In the genomic region with DNA sequence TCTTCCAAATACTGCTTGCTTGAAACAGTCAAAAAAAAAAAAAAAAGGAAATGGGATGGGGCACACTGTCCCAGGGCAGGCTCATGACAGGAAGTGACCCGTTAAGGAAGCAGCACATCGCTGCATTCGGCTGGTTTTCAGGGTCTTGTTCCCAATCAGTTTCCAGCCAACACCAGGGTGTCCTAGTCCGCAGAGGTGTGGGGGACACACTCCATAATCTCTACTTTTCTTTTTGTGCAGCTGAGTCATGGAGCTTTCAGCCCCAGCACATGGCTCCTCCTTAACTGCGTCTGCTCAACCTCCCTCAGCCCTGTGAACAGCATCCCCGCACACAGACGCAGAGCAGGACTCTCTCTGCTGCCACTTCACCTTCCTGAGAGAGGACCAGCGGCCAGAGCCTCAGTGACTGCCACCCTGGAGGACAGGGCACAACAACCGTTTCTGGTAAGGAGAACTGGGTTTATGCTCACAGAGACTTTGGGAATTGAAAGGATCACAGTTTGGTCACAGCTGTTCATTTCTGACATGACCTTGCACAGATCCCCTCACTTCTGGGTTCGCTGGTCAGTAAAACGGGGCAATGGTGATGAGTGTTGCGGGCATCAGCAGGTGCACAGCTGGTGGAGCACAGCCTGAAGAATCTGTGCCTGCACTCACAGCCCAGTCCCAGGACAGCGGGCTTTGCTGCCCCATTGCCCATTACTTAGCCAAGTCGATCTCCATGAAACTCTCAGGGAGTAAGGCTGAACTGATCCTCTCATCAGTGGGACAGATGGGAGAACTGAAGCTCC, we compare ENCODE assay signal across 8 cellular contexts. TPM values are rescaled to one million over a fixed set of nuclear protein-coding genes. Genes with fewer than 3 reads are reported as not detected.
DNase-seq lines count a peak whose midpoint lies in the region; ATAC-seq, FAIRE-seq and TF ChIP-seq lines count a peak whose summit lies in the region.

A gene (plus strand): TSS at position 154 of the 791 bp plus-strand sequence. CDS start 3,467 bp downstream, outside the sequence.

- H3K36me3 ChIP-seq in BLaER1 treated with 17β-estradiol and CSF1 and Interleukin-3, amounts not matched to agents 10 nM and 100 nM, result peaks cover 0 to 30% (median 0%) of the 10 kb centered on the region in 11 experiments; a peak in 6 of 22 replicates
- H3K36me3 ChIP-seq in H1 (ENCODE audit: control insufficient read depth in 2 of 4, insufficient read depth in 4 of 4, low read length in 3 of 4), result peaks cover 0 to 5% (median 0%) of the 10 kb centered on the region in 4 experiments; a peak in 1 of 8 replicates

- H2BK5ac ChIP-seq in H1 (ENCODE audit: low read depth, low read length), result no peak within 1 kb of the TSS

- no peak within 1 kb of the TSS for H2AFZ ChIP-seq in H1 (ENCODE audit: low read length)

- peaks cover 0 to 33% (median 0%) of the 10 kb centered on the region in 11 experiments; a peak in 2 of 22 replicates for H4K20me1 ChIP-seq in BLaER1 treated with 17β-estradiol and CSF1 and Interleukin-3, amounts not matched to agents 10 nM and 100 nM
- H4K20me1 ChIP-seq in H1 (replicated peaks in 1 of 2; ENCODE audit: control insufficient read depth in 1 of 2, insufficient read depth in 2 of 2, low read length in 2 of 2), result peaks cover 10 to 36% of the 10 kb centered on the region in 2 experiments

- FAIRE-seq in H1 (lab: Jason Lieb, UNC) (no peak), urothelium cell line (lab: Jason Lieb, UNC) (no peak)

- H3K4me2 ChIP-seq in BLaER1 treated with 17β-estradiol and CSF1 and Interleukin-3, amounts not matched to agents 10 nM and 100 nM, result peak within 1 kb of the TSS; percentile 51 to 88 (median 72)
- no peak within 1 kb of the TSS for H3K4me2 ChIP-seq in H1 (ENCODE audit: insufficient read depth in 1 of 2, low read depth in 2 of 2, low read length in 2 of 2)

- TF ChIP-seq POLR2A in H1 (IDR thresholded peaks at IDR 0.05; ENCODE audit: control extremely low read depth in 1 of 2, low read depth in 2 of 2, low read length in 2 of 2), result no peak

- peaks cover 11 to 68% (median 14%) of the 10 kb centered on the region in 10 experiments for H3K4me1 ChIP-seq in BLaER1 treated with 17β-estradiol and CSF1 and Interleukin-3, amounts not matched to agents 10 nM and 100 nM
- H3K4me1 ChIP-seq in H1 (replicated peaks in 1 of 4; ENCODE audit: control insufficient read depth in 3 of 4, insufficient read depth in 4 of 4, low read length in 3 of 4), result peaks cover 0 to 2% (median 0%) of the 10 kb centered on the region in 4 experiments; a peak in 1 of 7 replicates

- no peak within 1 kb of the TSS for H2BK120ac ChIP-seq in H1 (replicated peaks; ENCODE audit: low read depth, low read length)

- no peak within 1 kb of the TSS for H2BK12ac ChIP-seq in H1 (ENCODE audit: low read depth, low read length)

- H4K5ac ChIP-seq in H1 (ENCODE audit: insufficient read length, low read depth, low read length), result no peak within 1 kb of the TSS

- H3K56ac ChIP-seq in H1 (replicated peaks; ENCODE audit: insufficient read length, low read depth, low read length), result no peak within 1 kb of the TSS

- peak within 1 kb of the TSS in 5 of 11 experiments; percentile 0 to 58 (median 54); a peak in 5 of 22 replicates for H3K27ac ChIP-seq in BLaER1 treated with 17β-estradiol and CSF1 and Interleukin-3, amounts not matched to agents 10 nM and 100 nM
- H3K27ac ChIP-seq in VCaP (peak within 1 kb of the TSS; percentile 26), H1 (ENCODE audit: low read depth, low read length) (no peak within 1 kb of the TSS)

- no peak for TF ChIP-seq RAD21 in H1 (IDR thresholded peaks at IDR 0.05 in 1 of 2, conservative IDR thresholded peaks at IDR 0.05 in 1 of 2; ENCODE audit: low read depth in 2 of 2, low read length in 2 of 2)

- peaks cover 0 to 10% (median 4%) of the 10 kb centered on the region in 11 experiments; a peak in 7 of 22 replicates for H3K9me3 ChIP-seq in BLaER1 treated with 17β-estradiol and CSF1 and Interleukin-3, amounts not matched to agents 10 nM and 100 nM (replicated peaks in 1 of 11)
- H3K9me3 ChIP-seq in H1 (ENCODE audit: insufficient read depth in 2 of 2, low read depth in 1 of 2, low read length in 1 of 2), result peaks cover 0 to 15% of the 10 kb centered on the region in 2 experiments; a peak in 2 of 4 replicates

- H2AK5ac ChIP-seq in H1 (ENCODE audit: low read depth, low read length), result no peak within 1 kb of the TSS

- no peak within 1 kb of the TSS for H4K91ac ChIP-seq in H1 (replicated peaks; ENCODE audit: insufficient read length, low read length)

- no peaks in the 10 kb centered on the region for H3K27me3 ChIP-seq in BLaER1 treated with 17β-estradiol and CSF1 and Interleukin-3, amounts not matched to agents 10 nM and 100 nM
- H3K27me3 ChIP-seq in H1 (replicated peaks in 1 of 4; ENCODE audit: control insufficient read depth in 3 of 4, extremely low read depth in 1 of 4, insufficient read depth in 3 of 4, low read length in 3 of 4), result peaks cover 89 to 97% (median 97%) of the 10 kb centered on the region in 4 experiments

- ATAC-seq in GM21786 (IDR thresholded peaks at IDR 0.05; ENCODE audit: unreplicated experiment) (peak; percentile 71), HG03460 (IDR thresholded peaks at IDR 0.05; ENCODE audit: unreplicated experiment) (no peak)

- no peaks in the 10 kb centered on the region for H3K23me2 ChIP-seq in H1 (ENCODE audit: low read depth, low read length)

- no peak within 1 kb of the TSS for H2BK20ac ChIP-seq in H1 (ENCODE audit: low read length)

- POLR2A ChIA-PET in H1 (lab: Charles Lee; ENCODE audit: partially characterized antibody), result no interaction called here

- H3K4ac ChIP-seq in H1 (replicated peaks; ENCODE audit: insufficient read length, low read depth, low read length), result no peak within 1 kb of the TSS

- no peak within 1 kb of the TSS for H2BK15ac ChIP-seq in H1 (ENCODE audit: low read length)

- no peak within 1 kb of the TSS for H3K23ac ChIP-seq in H1 (ENCODE audit: insufficient read length)

- no peaks in the 10 kb centered on the region for H3K79me1 ChIP-seq in H1 (ENCODE audit: low read depth, low read length)

- CTCF ChIA-PET in H1 (lab: Charles Lee; ENCODE audit: partially characterized antibody), result interaction anchor here (0.6 to 1.2 kb wide), 2 partner anchors 161 to 287 kb away, joined by 3 read pairs; no protein-coding TSS in a partner anchor

- H3K79me2 ChIP-seq in H1 (ENCODE audit: control insufficient read depth in 1 of 2, insufficient read depth in 2 of 2, low read length in 2 of 2), result no peaks in the 10 kb centered on the region

- no peak for TF ChIP-seq EP300 in H1 (IDR thresholded peaks at IDR 0.05; ENCODE audit: borderline replicate concordance in 1 of 2, low read depth in 2 of 2, low read length in 2 of 2)

- H3K14ac ChIP-seq in H1 (ENCODE audit: insufficient read length), result no peak within 1 kb of the TSS

- no peak within 1 kb of the TSS for H4K8ac ChIP-seq in H1 (ENCODE audit: extremely low read depth, insufficient read depth, low read length)

- H3K18ac ChIP-seq in H1 (ENCODE audit: extremely low read depth, low read length), result no peak within 1 kb of the TSS

- peak within 1 kb of the TSS in 5 of 11 experiments; percentile 31 to 80 (median 57); a peak in 9 of 22 replicates for H3K9ac ChIP-seq in BLaER1 treated with 17β-estradiol and CSF1 and Interleukin-3, amounts not matched to agents 10 nM and 100 nM
- no peak within 1 kb of the TSS for H3K9ac ChIP-seq in H1 (replicated peaks in 1 of 4; ENCODE audit: extremely low read depth in 1 of 4, low read depth in 3 of 4, low read length in 3 of 4)

- H3K4me3 ChIP-seq in BLaER1 treated with 17β-estradiol and CSF1 and Interleukin-3, amounts not matched to agents 10 nM and 100 nM, result peak within 1 kb of the TSS in 6 of 10 experiments; percentile 7 to 67 (median 58); a peak in 11 of 20 replicates
- no peak within 1 kb of the TSS for H3K4me3 ChIP-seq in H1 (ENCODE audit: extremely low read depth in 1 of 4, insufficient read depth in 2 of 4, low read depth in 3 of 4, low read length in 4 of 4)

- DNase-seq in H1 (ENCODE audit: low read depth in 1 of 2, low spot score in 2 of 2) (no peak), EL (no peak), urothelium cell line (ENCODE audit: low spot score) (no peak)
- peak; percentile 69 for DNase-seq in stimulated activated CD4-positive, alpha-beta T cell treated with anti-CD3 and anti-CD28 coated beads, Interleukin-4, amount 100 ng/mL, for 24 hours

- TF ChIP-seq CTCF in VCaP (conservative IDR thresholded peaks at IDR 0.05) (no peak), H1 (IDR thresholded peaks at IDR 0.05; ENCODE audit: control extremely low read depth in 1 of 3, insufficient read depth in 1 of 3, low read depth in 1 of 3, low read length in 3 of 3) (no peak)

- WGBS in H1 (ENCODE audit: extremely low coverage in 1 of 2, insufficient coverage in 1 of 2, insufficient read length in 1 of 2, insufficient replicate concordance in 2 of 2, low coverage in 1 of 2, low lambda C conversion rate in 2 of 2, missing lambda C conversion rate in 1 of 2), 2 experiments, result 77% methylated on average over 12 of the region's 14 CpGs; no CpG with 5 or more reads in 1 of the 2 experiments

TF ChIP-seq in H1, 55 proteins besides CTCF, POLR2A, EP300 and RAD21:
- TF ChIP-seq SUZ12 (IDR thresholded peaks at IDR 0.05; ENCODE audit: low read length) (peak; percentile 50; the same call in 1 of the 2 replicates), EZH2 (IDR thresholded peaks at IDR 0.05; ENCODE audit: low read depth, low read length, severe bottlenecking) (peak; percentile 37), RNF2 (IDR thresholded peaks at IDR 0.05; ENCODE audit: borderline replicate concordance, low read depth, low read length, missing control alignments, poor library complexity, severe bottlenecking) (no peak)

RNA-seq across cellular contexts. Expression of the gene that starts here (rescaled TPM):
- not detected in 2 replicates for total RNA-seq in H1 (2021; fragmentation: NEBNext Ultra II Directional; extraction: Animal tissue kit (Norgen Biotek cat#: 25700))
- not detected in 2 replicates for polyA plus RNA-seq in H1 (2011; rRNA removed)
- not detected for polyA plus RNA-seq in H1 (2011; cell fraction: cytosol; rRNA removed)
- polyA plus RNA-seq in H1 (2011; cell fraction: nucleus; rRNA removed), result not detected
- not detected in 4 replicates for polyA plus RNA-seq in H1 (2012, experiment 1 of 2)
- polyA plus RNA-seq in H1 (2012, experiment 2 of 2), result not detected
- polyA plus RNA-seq in H1 (2013, experiment 1 of 2), result not detected
- not detected for polyA plus RNA-seq in H1 (2013, experiment 2 of 2)
- not detected in 2 replicates for polyA minus RNA-seq in H1 (2011; rRNA and poly(A)+ RNA removed)
- not detected for polyA minus RNA-seq in H1 (2011; cell fraction: cytosol; rRNA and poly(A)+ RNA removed)
- polyA minus RNA-seq in H1 (2011; cell fraction: nucleus; rRNA and poly(A)+ RNA removed), result not detected

Comparison
In these comparisons a context has a peak if more than half of its experiments do, and no peak if none do; other contexts are left out.
1. H3K4me2 ChIP-seq: peak in BLaER1 treated with 17β-estradiol and CSF1 and Interleukin-3, amounts not matched to agents 10 nM and 100 nM (11 of 11); none in H1 (0 of 2).
2. H3K4me3 ChIP-seq: peak in BLaER1 treated with 17β-estradiol and CSF1 and Interleukin-3, amounts not matched to agents 10 nM and 100 nM (6 of 10); none in H1 (0 of 4).